Comparison of ENCODE assay signal across 28 cellular contexts in the genomic region with DNA sequence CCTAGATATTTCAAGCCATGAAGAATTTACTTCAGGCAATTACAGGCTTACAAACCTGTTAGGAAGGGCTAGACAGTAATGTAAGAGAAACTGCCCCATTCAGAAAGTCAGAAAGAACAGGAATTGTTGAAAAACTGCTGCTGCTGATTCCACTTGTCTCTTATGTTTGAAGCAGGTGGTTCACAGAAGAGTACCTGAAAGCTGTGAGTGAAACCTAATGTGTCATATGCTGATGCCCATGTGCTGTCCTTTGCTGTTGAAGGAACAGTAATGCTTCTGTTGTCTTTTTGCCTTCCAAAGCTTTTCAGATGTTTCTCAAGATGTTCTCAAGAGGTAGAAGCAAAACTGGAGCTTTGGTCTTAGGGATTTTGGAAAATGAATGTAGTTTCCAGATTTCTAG. TPM values are rescaled to one million over a fixed set of nuclear protein-coding genes. Genes with fewer than 3 reads are reported as not detected.
DNase-seq lines count a peak whose midpoint lies in the region; ATAC-seq and TF ChIP-seq lines count a peak whose summit lies in the region.
"Had no signal": no experiment of that assay in that cellular context is flagged by ENCODE, and none has a peak within 500 bp of the region (broad histone marks: within the 10 kb centered on the region; RNA-seq: fewer than 3 reads in every experiment).

No MANE protein-coding gene starts in this region.

- H3K27ac Mint-ChIP-seq in WTC11: no peak overlapping the region
- H3K27ac Mint-ChIP-seq in activated T-helper 2 cell treated with anti-CD3 and anti-CD28 coated beads, Interferon-gamma antibody, Interleukin-2, Interleukin-4, amounts not matched to agents 10 μg/mL and 5 μg/mL and 100 μg/mL, durations not matched to agents 14 hours and 24 hours and 36 hours: no peak overlapping the region
- H3K27ac Mint-ChIP-seq: brain; CD8-positive, alpha-beta T cell; nephron progenitor cell; stimulated activated naive B cell treated with anti-CD40 and anti-IgM and Interleukin-4, amounts not matched to agents 10 μg/mL and 1 μg/mL and 100 μg/mL, for 72 hours had no signal

- dilution Hi-C loops in IMR-90 (cut with HindIII; ENCODE audit: low sequenced_read_pairs, unreplicated experiment): no loop called here

- H4K5ac ChIP-seq in IMR-90 (ENCODE audit: low read depth, low read length): peak overlapping the region; percentile 36; the same call in 1 of the 2 replicates

- TF ChIP-seq POLR2A in IMR-90 (IDR thresholded peaks at IDR 0.05; ENCODE audit: low read depth, low read length): no peak

- ATAC-seq in GM19463 (IDR thresholded peaks at IDR 0.05; ENCODE audit: unreplicated experiment) (peak; percentile 57), HG02759 (IDR thresholded peaks at IDR 0.05; ENCODE audit: unreplicated experiment) (peak; percentile 54), IMR-90 (ENCODE audit: low read depth) (no peak), WTC11 (no peak)
- ATAC-seq: CD8-positive, alpha-beta T cell; HCT116; lower lobe of right lung; pancreas; right cardiac atrium; stimulated activated naive B cell treated with anti-CD40 and anti-IgM and Interleukin-4, amounts not matched to agents 10 μg/mL and 1 μg/mL and 100 μg/mL, for 72 hours had no signal

- peak overlapping the region in 1 of 2 experiments; percentile 48; a peak in 1 of 4 replicates for H4K8ac ChIP-seq in IMR-90 (ENCODE audit: low read depth in 2 of 2, low read length in 2 of 2)

- H3K79me1 ChIP-seq in IMR-90 (ENCODE audit: low read depth in 1 of 2, low read length in 2 of 2): peaks cover 38 to 70% of the 10 kb centered on the region in 2 experiments

- TF ChIP-seq RAD21 in IMR-90 (IDR thresholded peaks at IDR 0.05; ENCODE audit: low read length): no peak

- peaks cover 8% of the 10 kb centered on the region; the same call in 1 of the 2 replicates for H4K20me1 ChIP-seq in IMR-90 (ENCODE audit: insufficient read depth, low read length)

- H3K27me3 ChIP-seq in IMR-90 (ENCODE audit: control insufficient read depth, insufficient read depth, low read length): no peaks in the 10 kb centered on the region
- H3K27me3 ChIP-seq: adrenal gland, pancreas, SJSA1, suprapubic skin had no signal

- peaks cover 8% of the 10 kb centered on the region for H3K4me1 Mint-ChIP-seq in WTC11
- peaks cover 12% of the 10 kb centered on the region for H3K4me1 Mint-ChIP-seq in activated T-helper 2 cell treated with anti-CD3 and anti-CD28 coated beads, Interferon-gamma antibody, Interleukin-2, Interleukin-4, amounts not matched to agents 10 μg/mL and 5 μg/mL and 100 μg/mL, durations not matched to agents 14 hours and 24 hours and 36 hours (ENCODE audit: low read depth)
- H3K4me1 Mint-ChIP-seq: brain, nephron progenitor cell had no signal

- peak overlapping the region; percentile 85; the same call in 1 of the 3 replicates for H2BK15ac ChIP-seq in IMR-90 (ENCODE audit: low read depth, low read length)

- H2AK9ac ChIP-seq in IMR-90 (replicated peaks; ENCODE audit: low read depth, low read length, poor library complexity): no peak overlapping the region

- no peaks in the 10 kb centered on the region for H3K9me3 Mint-ChIP-seq in WTC11
- no peaks in the 10 kb centered on the region for H3K9me3 Mint-ChIP-seq in activated T-helper 2 cell treated with anti-CD3 and anti-CD28 coated beads, Interferon-gamma antibody, Interleukin-2, Interleukin-4, amounts not matched to agents 10 μg/mL and 5 μg/mL and 100 μg/mL, durations not matched to agents 14 hours and 24 hours and 36 hours
- H3K9me3 Mint-ChIP-seq: brain; CD8-positive, alpha-beta T cell; nephron progenitor cell; stimulated activated naive B cell treated with anti-CD40 and anti-IgM and Interleukin-4, amounts not matched to agents 10 μg/mL and 1 μg/mL and 100 μg/mL, for 72 hours had no signal

- peaks cover 7% of the 10 kb centered on the region; the same call in 1 of the 2 replicates for H3K4me1 ChIP-seq in IMR-90 (ENCODE audit: control insufficient read depth, insufficient read depth, low read length)
- H3K4me1 ChIP-seq: lower lobe of right lung, pancreas had no signal

- peak overlapping the region; percentile 16 for H2BK5ac ChIP-seq in IMR-90 (ENCODE audit: low read depth, low read length, poor library complexity, severe bottlenecking)

- no peak overlapping the region for H2AFZ ChIP-seq in IMR-90 (replicated peaks; ENCODE audit: low read length, poor library complexity)

- intact Hi-C loops in IMR-90 (cut with micrococcal nuclease): no loop called here
- intact Hi-C loops in activated T-helper 2 cell treated with anti-CD3 and anti-CD28 coated beads, Interferon-gamma antibody, Interleukin-2, Interleukin-4, amounts not matched to agents 10 μg/mL and 5 μg/mL and 100 μg/mL, durations not matched to agents 14 hours and 24 hours and 36 hours (cut with micrococcal nuclease): no loop called here

- H3K36me3 Mint-ChIP-seq in WTC11: no peaks in the 10 kb centered on the region
- peaks cover 3% of the 10 kb centered on the region for H3K36me3 Mint-ChIP-seq in activated T-helper 2 cell treated with anti-CD3 and anti-CD28 coated beads, Interferon-gamma antibody, Interleukin-2, Interleukin-4, amounts not matched to agents 10 μg/mL and 5 μg/mL and 100 μg/mL, durations not matched to agents 14 hours and 24 hours and 36 hours (ENCODE audit: low read depth)
- H3K36me3 Mint-ChIP-seq: CD8-positive, alpha-beta T cell had no signal

- no peaks in the 10 kb centered on the region for H3K27me3 Mint-ChIP-seq in WTC11 (ENCODE audit: low read depth)
- no peaks in the 10 kb centered on the region for H3K27me3 Mint-ChIP-seq in activated T-helper 2 cell treated with anti-CD3 and anti-CD28 coated beads, Interferon-gamma antibody, Interleukin-2, Interleukin-4, amounts not matched to agents 10 μg/mL and 5 μg/mL and 100 μg/mL, durations not matched to agents 14 hours and 24 hours and 36 hours (ENCODE audit: low read depth)
- H3K27me3 Mint-ChIP-seq: brain; stimulated activated naive B cell treated with anti-CD40 and anti-IgM and Interleukin-4, amounts not matched to agents 10 μg/mL and 1 μg/mL and 100 μg/mL, for 72 hours had no signal

- H3K9me3 ChIP-seq in IMR-90 (ENCODE audit: control insufficient read depth, insufficient read depth, low read length): no peaks in the 10 kb centered on the region
- H3K9me3 ChIP-seq: adrenal gland, lower lobe of right lung, pancreas, SJSA1, suprapubic skin had no signal

- 0 out of 2 replicates have a peak, but pooled peaks cover 3% of the 10 kb centered on the region for H3K36me3 ChIP-seq in IMR-90 (ENCODE audit: control insufficient read depth, insufficient read depth, low read length)
- H3K36me3 ChIP-seq: adrenal gland, lower lobe of right lung, pancreas, SJSA1, suprapubic skin had no signal

- peak overlapping the region; percentile 41; the same call in 1 of the 2 replicates for H2BK20ac ChIP-seq in IMR-90 (ENCODE audit: low read depth, low read length)

- no peak overlapping the region for H3K4me3 ChIP-seq in IMR-90 (ENCODE audit: insufficient read depth, low read depth, low read length)
- H3K4me3 ChIP-seq: adrenal gland, lower lobe of right lung, pancreas, SJSA1, suprapubic skin had no signal

- no peak overlapping the region for H3K4me2 ChIP-seq in IMR-90 (ENCODE audit: low read depth, low read length)

- no peak overlapping the region for H3K4me3 Mint-ChIP-seq in WTC11
- H3K4me3 Mint-ChIP-seq in activated T-helper 2 cell treated with anti-CD3 and anti-CD28 coated beads, Interferon-gamma antibody, Interleukin-2, Interleukin-4, amounts not matched to agents 10 μg/mL and 5 μg/mL and 100 μg/mL, durations not matched to agents 14 hours and 24 hours and 36 hours (ENCODE audit: low read depth): no peak overlapping the region
- H3K4me3 Mint-ChIP-seq: brain; CD8-positive, alpha-beta T cell; nephron progenitor cell; stimulated activated naive B cell treated with anti-CD40 and anti-IgM and Interleukin-4, amounts not matched to agents 10 μg/mL and 1 μg/mL and 100 μg/mL, for 72 hours had no signal

- peak overlapping the region; percentile 65 for H3K14ac ChIP-seq in IMR-90 (replicated peaks; ENCODE audit: low read depth, low read length)

- H3K27ac ChIP-seq in IMR-90 (ENCODE audit: insufficient read depth, low read length): no peak overlapping the region
- H3K27ac ChIP-seq: adrenal gland, lower lobe of right lung, pancreas, SJSA1, suprapubic skin had no signal

- BruUV-seq in IMR-90 (replicated peaks; lab: Mats Ljungman, UMichigan): no TSS peak

- POLR2A ChIA-PET in IMR-90 (lab: Charles Lee; ENCODE audit: unreplicated experiment): no interaction called here
- POLR2A ChIA-PET in WTC11 (lab: Charles Lee): no interaction called here

- peak overlapping the region; percentile 88; the same call in 1 of the 2 replicates for H2AK5ac ChIP-seq in IMR-90 (ENCODE audit: low read depth, low read length)

- DNase-seq in GM10266 (ENCODE audit: extremely low spot score): peak; percentile 9
- DNase-seq in IMR-90: no peak
- no peak for DNase-seq in activated CD8-positive, alpha-beta memory T cell treated with anti-CD3 and anti-CD28 coated beads for 24 hours
- no peak for DNase-seq in WTC11 (ENCODE audit: low spot score)
- DNase-seq in ecto neural progenitor cell (ENCODE audit: low spot score): no peak
- no peak for DNase-seq in activated T-helper 2 cell treated with anti-CD3 and anti-CD28 coated beads, Interferon-gamma antibody, Interleukin-2, Interleukin-4, amounts not matched to agents 10 μg/mL and 5 μg/mL and 100 μg/mL, durations not matched to agents 14 hours and 24 hours and 36 hours (ENCODE audit: low spot score)
- DNase-seq: activated naive CD4-positive, alpha-beta T cell treated with Interleukin-2 at 50 U/mL for 16 hours; activated T-cell treated with anti-CD3 and anti-CD28 coated beads, Interleukin-2, amount 50 U/mL, for 1 hour; adrenal gland; AML-193; CD8-positive, alpha-beta T cell; glutamatergic neuron; lower lobe of right lung; NCI-H1417 treated with DMSO at 0.1 percent for 48 hours; NCI-H2171; NCI-H524; nephron progenitor cell; pancreas; right cardiac atrium; stimulated activated CD4-positive, alpha-beta T cell treated with anti-CD3 and anti-CD28 coated beads, Interleukin-4, amount 100 ng/mL, for 1 hour; stimulated activated naive B cell treated with anti-CD40 and anti-IgM and Interleukin-4, amounts not matched to agents 10 μg/mL and 1 μg/mL and 100 μg/mL, for 72 hours; T-helper 1 cell had no signal

- peak overlapping the region; percentile 13; the same call in 1 of the 2 replicates for H3K18ac ChIP-seq in IMR-90 (ENCODE audit: low read depth, low read length)

- peak overlapping the region; percentile 41; the same call in 1 of the 2 replicates for H3K23ac ChIP-seq in IMR-90 (ENCODE audit: low read depth, low read length)

- TF ChIP-seq CTCF in GM10266 (IDR thresholded peaks at IDR 0.05; ENCODE audit: control insufficient read depth, insufficient read depth, low read depth, missing control alignments) (no peak), IMR-90 (conservative IDR thresholded peaks at IDR 0.05; ENCODE audit: low read depth, low read length) (no peak), WTC11 (IDR thresholded peaks at IDR 0.05) (no peak)

- CTCF ChIA-PET in IMR-90 (lab: Yijun Ruan, JAX): interaction anchor here (0.8 kb wide), 1 partner anchor 13 kb away, joined by 3 read pairs; no protein-coding TSS in a partner anchor
- CTCF ChIA-PET in WTC11 (lab: Charles Lee): no interaction called here

- no peak overlapping the region for H3K56ac ChIP-seq in IMR-90 (ENCODE audit: extremely low read depth, insufficient read depth, low read length)

- H4K91ac ChIP-seq in IMR-90 (ENCODE audit: insufficient read depth, low read depth, low read length): no peak overlapping the region; the same call in 1 of the 2 replicates

- H3K9me1 ChIP-seq in IMR-90 (ENCODE audit: insufficient read depth, low read length): peaks cover 10% of the 10 kb centered on the region

- H3K9ac ChIP-seq in IMR-90 (ENCODE audit: low read depth, low read length): no peak overlapping the region

- in situ Hi-C loops in IMR-90 (cut with MboI; ENCODE audit: low sequenced_read_pairs): no loop called here

- H2BK120ac ChIP-seq in IMR-90 (ENCODE audit: low read depth, low read length): peak overlapping the region; percentile 67

- H3K4ac ChIP-seq in IMR-90 (ENCODE audit: low read depth, low read length): peak overlapping the region; percentile 50; the same call in 1 of the 2 replicates

RNA-seq across cellular contexts. Expression of a gene that starts 39.0 kb away (rescaled TPM):
- total RNA-seq in IMR-90 (2012; rRNA removed) (48.2 and 53.9 TPM in 2 replicates), WTC11 (2021) (55.2 to 59.0 TPM (median 56.0 TPM) in 3 replicates)
- polyA plus RNA-seq in IMR-90 (2012; rRNA removed): 46.3 and 53.0 TPM in 2 replicates
- polyA plus RNA-seq in IMR-90 (2012; cell fraction: cytosol; rRNA removed): 10.3 and 17.8 TPM in 2 replicates
- 4.0 and 33.2 TPM in 2 replicates for polyA plus RNA-seq in IMR-90 (2012; cell fraction: nucleus; rRNA removed; ENCODE audit: low replicate concordance)
- 56.2 and 57.5 TPM in 2 replicates for total RNA-seq in activated T-helper 2 cell treated with anti-CD3 and anti-CD28 coated beads, Interferon-gamma antibody, Interleukin-2, Interleukin-4, amounts not matched to agents 10 μg/mL and 5 μg/mL and 100 μg/mL, durations not matched to agents 14 hours and 24 hours and 36 hours

RNA-seq across cellular contexts. Expression of a gene that starts 49.4 kb away (rescaled TPM):
- total RNA-seq in IMR-90 (2012; rRNA removed) (28.1 and 42.7 TPM in 2 replicates), WTC11 (2021) (40.0 to 41.8 TPM (median 41.6 TPM) in 3 replicates)
- polyA plus RNA-seq in IMR-90 (2012; rRNA removed): 5.5 and 7.1 TPM in 2 replicates
- 3.5 and 3.7 TPM in 2 replicates for polyA plus RNA-seq in IMR-90 (2012; cell fraction: cytosol; rRNA removed)
- polyA plus RNA-seq in IMR-90 (2012; cell fraction: nucleus; rRNA removed; ENCODE audit: low replicate concordance): 4.8 and 8.4 TPM in 2 replicates
- total RNA-seq in activated T-helper 2 cell treated with anti-CD3 and anti-CD28 coated beads, Interferon-gamma antibody, Interleukin-2, Interleukin-4, amounts not matched to agents 10 μg/mL and 5 μg/mL and 100 μg/mL, durations not matched to agents 14 hours and 24 hours and 36 hours: 1.1 and 1.3 TPM in 2 replicates
- total RNA-seq: CD8-positive, alpha-beta T cell had no signal

Comparison
In these comparisons a context has a peak if more than half of its experiments do, and no peak if none do; other contexts are left out.
1. ATAC-seq: peak in GM19463 (single experiment) and HG02759 (single experiment); none in IMR-90 (single experiment) and WTC11 (single experiment).
2. RNA of a gene that starts 49.4 kb away (total RNA-seq): 28.1 to 42.7 TPM in IMR-90 and 40.0 to 41.8 TPM in WTC11; 1.1 to 1.3 TPM in activated T-helper 2 cell treated with anti-CD3 and anti-CD28 coated beads, Interferon-gamma antibody, Interleukin-2, Interleukin-4, amounts not matched to agents 10 μg/mL and 5 μg/mL and 100 μg/mL, durations not matched to agents 14 hours and 24 hours and 36 hours; every median in the first group is over 10 times any median in the second.